Comparison of ENCODE assay signal across 2 cellular contexts in the genomic region with DNA sequence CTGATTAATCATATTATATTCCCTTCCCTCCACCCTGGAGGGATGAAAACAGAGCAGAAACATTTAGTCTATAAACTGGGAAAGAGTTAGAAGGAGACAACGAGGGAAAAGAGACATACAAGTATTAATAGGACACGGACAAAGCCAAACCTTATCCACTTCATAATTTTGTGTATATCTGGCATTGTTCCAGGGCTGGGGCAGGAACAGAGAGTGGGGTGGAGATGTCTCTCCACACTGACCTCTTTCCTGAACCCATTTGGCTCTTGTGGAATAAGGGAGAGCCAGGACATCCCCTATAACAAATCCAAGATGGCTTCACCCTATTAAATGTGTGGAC.
TF ChIP-seq lines count a peak whose summit lies in the region.

No MANE protein-coding gene starts in this region.

TF ChIP-seq in A549, 52 proteins besides CTCF, POLR2A, EP300 and RAD21:
- TF ChIP-seq POLR2AphosphoS2 (conservative IDR thresholded peaks at IDR 0.05; ENCODE audit: low read length) (no peak), RCOR1 (IDR thresholded peaks at IDR 0.05; ENCODE audit: low read depth, low read length) (no peak), JUN (IDR thresholded peaks at IDR 0.05) (no peak), TP53 (CRISPR knock-in tag; IDR thresholded peaks at IDR 0.05) (no peak), FOSL2 (IDR thresholded peaks at IDR 0.05) (no peak), FOSL2 (CRISPR knock-in tag; IDR thresholded peaks at IDR 0.05) (no peak), JUNB (IDR thresholded peaks at IDR 0.05) (no peak), MAFK (IDR thresholded peaks at IDR 0.05; ENCODE audit: partially characterized antibody) (no peak), RNF2 (IDR thresholded peaks at IDR 0.05; ENCODE audit: borderline replicate concordance, low read depth) (no peak), MAX (IDR thresholded peaks at IDR 0.05) (no peak), HOXB13 (CRISPR knock-in tag; IDR thresholded peaks at IDR 0.05; ENCODE audit: low read depth) (no peak), KDM5A (IDR thresholded peaks at IDR 0.05) (no peak), CBX2 (IDR thresholded peaks at IDR 0.05; ENCODE audit: borderline replicate concordance, low read depth) (no peak), SREBF2 (IDR thresholded peaks at IDR 0.05) (no peak), EHMT2 (IDR thresholded peaks at IDR 0.05; ENCODE audit: low read depth) (no peak), CEBPB (IDR thresholded peaks at IDR 0.05) (no peak)
- TF ChIP-seq, protein P1, sequence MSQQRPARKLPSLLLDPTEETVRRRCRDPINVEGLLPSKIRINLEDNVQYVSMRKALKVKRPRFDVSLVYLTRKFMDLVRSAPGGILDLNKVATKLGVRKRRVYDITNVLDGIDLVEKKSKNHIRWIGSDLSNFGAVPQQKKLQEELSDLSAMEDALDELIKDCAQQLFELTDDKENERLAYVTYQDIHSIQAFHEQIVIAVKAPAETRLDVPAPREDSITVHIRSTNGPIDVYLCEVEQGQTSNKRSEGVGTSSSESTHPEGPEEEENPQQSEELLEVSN (IDR thresholded peaks at IDR 0.05; ENCODE audit: borderline replicate concordance, low read depth) = no peak
- TF ChIP-seq, protein P2, sequence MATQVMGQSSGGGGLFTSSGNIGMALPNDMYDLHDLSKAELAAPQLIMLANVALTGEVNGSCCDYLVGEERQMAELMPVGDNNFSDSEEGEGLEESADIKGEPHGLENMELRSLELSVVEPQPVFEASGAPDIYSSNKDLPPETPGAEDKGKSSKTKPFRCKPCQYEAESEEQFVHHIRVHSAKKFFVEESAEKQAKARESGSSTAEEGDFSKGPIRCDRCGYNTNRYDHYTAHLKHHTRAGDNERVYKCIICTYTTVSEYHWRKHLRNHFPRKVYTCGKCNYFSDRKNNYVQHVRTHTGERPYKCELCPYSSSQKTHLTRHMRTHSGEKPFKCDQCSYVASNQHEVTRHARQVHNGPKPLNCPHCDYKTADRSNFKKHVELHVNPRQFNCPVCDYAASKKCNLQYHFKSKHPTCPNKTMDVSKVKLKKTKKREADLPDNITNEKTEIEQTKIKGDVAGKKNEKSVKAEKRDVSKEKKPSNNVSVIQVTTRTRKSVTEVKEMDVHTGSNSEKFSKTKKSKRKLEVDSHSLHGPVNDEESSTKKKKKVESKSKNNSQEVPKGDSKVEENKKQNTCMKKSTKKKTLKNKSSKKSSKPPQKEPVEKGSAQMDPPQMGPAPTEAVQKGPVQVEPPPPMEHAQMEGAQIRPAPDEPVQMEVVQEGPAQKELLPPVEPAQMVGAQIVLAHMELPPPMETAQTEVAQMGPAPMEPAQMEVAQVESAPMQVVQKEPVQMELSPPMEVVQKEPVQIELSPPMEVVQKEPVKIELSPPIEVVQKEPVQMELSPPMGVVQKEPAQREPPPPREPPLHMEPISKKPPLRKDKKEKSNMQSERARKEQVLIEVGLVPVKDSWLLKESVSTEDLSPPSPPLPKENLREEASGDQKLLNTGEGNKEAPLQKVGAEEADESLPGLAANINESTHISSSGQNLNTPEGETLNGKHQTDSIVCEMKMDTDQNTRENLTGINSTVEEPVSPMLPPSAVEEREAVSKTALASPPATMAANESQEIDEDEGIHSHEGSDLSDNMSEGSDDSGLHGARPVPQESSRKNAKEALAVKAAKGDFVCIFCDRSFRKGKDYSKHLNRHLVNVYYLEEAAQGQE (IDR thresholded peaks at IDR 0.05) = no peak

TF ChIP-seq in K562, 482 proteins besides CTCF, POLR2A, EP300 and RAD21:
- TF ChIP-seq ZNF3 (CRISPR knock-in tag; IDR thresholded peaks at IDR 0.05) (no peak), MNT (conservative IDR thresholded peaks at IDR 0.05) (no peak), NFIC (IDR thresholded peaks at IDR 0.05) (peak; percentile 81)
